ENCODE assay signal across 1 cellular context in genomic region chr7:4665661-4666060, GRCh38.
TF ChIP-seq lines count a peak whose summit lies in the region.

No MANE protein-coding gene starts in this region.

TF ChIP-seq in IMR-90, 13 proteins besides CTCF, POLR2A, EP300 and RAD21 (continued from another document):
- no peak for TF ChIP-seq BHLHE40 (IDR thresholded peaks at IDR 0.05; ENCODE audit: low read depth, low read length)
- TF ChIP-seq ELK1 (IDR thresholded peaks at IDR 0.05; ENCODE audit: borderline replicate concordance, low read depth, low read length): no peak
- peak; percentile 39 for TF ChIP-seq FOS (IDR thresholded peaks at IDR 0.05; ENCODE audit: low read depth, low read length)
- no peak for TF ChIP-seq SMC3 (IDR thresholded peaks at IDR 0.05; ENCODE audit: low read depth, low read length)
- TF ChIP-seq RCOR1 (IDR thresholded peaks at IDR 0.05; ENCODE audit: insufficient replicate concordance, low read length): no peak
- no peak for TF ChIP-seq CHD1 (IDR thresholded peaks at IDR 0.05; ENCODE audit: low read depth, low read length)
